ENCODE assay signal across 15 cellular contexts in the genomic region with DNA sequence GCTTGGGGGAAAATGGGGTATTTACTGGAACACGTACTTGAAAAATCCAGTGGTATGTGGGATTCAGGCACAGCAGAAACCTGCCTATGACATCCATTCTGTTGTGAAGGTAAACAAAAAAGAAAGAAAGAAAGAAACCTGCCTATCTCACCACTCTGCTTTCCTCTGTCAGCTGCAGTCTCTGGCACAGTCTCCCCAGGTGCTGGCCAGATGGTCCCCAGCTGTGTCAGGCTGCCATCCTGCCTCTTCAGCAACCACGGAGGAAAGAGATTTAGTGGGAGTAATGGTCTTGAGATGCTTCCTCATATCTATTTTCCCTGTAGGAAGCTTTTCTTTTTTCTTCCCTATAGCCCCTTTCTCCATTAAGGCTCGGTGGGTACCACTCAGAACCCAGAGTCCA. TPM values are rescaled to one million over a fixed set of nuclear protein-coding genes. Genes with fewer than 3 reads are reported as not detected.
DNase-seq lines count a peak whose midpoint lies in the region; ATAC-seq lines count a peak whose summit lies in the region.
"Had no signal": no experiment of that assay in that cellular context is flagged by ENCODE, and none has a peak within 500 bp of the region (broad histone marks: within the 10 kb centered on the region; RNA-seq: fewer than 3 reads in every experiment).

No MANE protein-coding gene starts in this region.

- H3K9me3 Mint-ChIP-seq in activated naive CD4-positive, alpha-beta T cell treated with anti-CD3 and anti-CD28 coated beads, Interleukin-2, amount 50 U/mL, for 72 hours: peaks cover 0 to 6% of the 10 kb centered on the region in 2 donors
- H3K9me3 Mint-ChIP-seq: dendritic cell treated with granulocyte-macrophage colony-stimulating factor and Interleukin-4, amounts not matched to agents 40 ng/mL and 50 ng/mL, for 4 days had no signal

- no peak for ATAC-seq in activated naive CD4-positive, alpha-beta T cell treated with anti-CD3 and anti-CD28 coated beads, Interleukin-2, amount 50 U/mL, for 72 hours
- ATAC-seq in T-helper 17 cell (no peak), HG02610 (IDR thresholded peaks at IDR 0.05; ENCODE audit: unreplicated experiment) (no peak)
- ATAC-seq: body of pancreas, Panc1, WTC11 had no signal

- H3K36me3 Mint-ChIP-seq in activated naive CD4-positive, alpha-beta T cell treated with anti-CD3 and anti-CD28 coated beads, Interleukin-2, amount 50 U/mL, for 72 hours: peaks cover 6 to 17% of the 10 kb centered on the region in 2 donors
- no peaks in the 10 kb centered on the region for H3K36me3 Mint-ChIP-seq in T-helper 17 cell (ENCODE audit: low read depth)
- H3K36me3 Mint-ChIP-seq: WTC11 had no signal

- no peak overlapping the region for H3K4me3 Mint-ChIP-seq in T-helper 17 cell
- H3K4me3 Mint-ChIP-seq: dendritic cell treated with granulocyte-macrophage colony-stimulating factor and Interleukin-4, amounts not matched to agents 40 ng/mL and 50 ng/mL, for 4 days had no signal

- no peak for DNase-seq in activated naive CD4-positive, alpha-beta T cell treated with anti-CD3 and anti-CD28 coated beads, Interleukin-2, amount 50 U/mL, for 72 hours (ENCODE audit: low spot score in 2 of 2)
- DNase-seq in activated naive CD4-positive, alpha-beta T cell treated with anti-CD3 and anti-CD28 coated beads, Interleukin-2, amount 50 U/mL, for 16 hours: no peak
- DNase-seq in NCI-H1092 (lab: John Stamatoyannopoulos, UW) (peak; percentile 34), T-helper 17 cell (no peak), retina (peak; percentile 31), HUDEP-2 (lab: John Stamatoyannopoulos, UW; ENCODE audit: unreplicated experiment in 76 of 76) (no peak), AML-193 (lab: John Stamatoyannopoulos, UW) (no peak)
- DNase-seq: BE2C, sigmoid colon, thyroid gland had no signal

- no peaks in the 10 kb centered on the region for H3K9me3 ChIP-seq in T-helper 17 cell (ENCODE audit: control insufficient read depth, low read length, poor library complexity, severe bottlenecking)
- H3K9me3 ChIP-seq: BE2C, body of pancreas, sigmoid colon, thyroid gland had no signal

- no peaks in the 10 kb centered on the region for H3K27me3 Mint-ChIP-seq in T-helper 17 cell

- peaks cover 21% of the 10 kb centered on the region for H3K4me1 Mint-ChIP-seq in T-helper 17 cell

- peak overlapping the region; percentile 87 to 95 for H3K27ac Mint-ChIP-seq in activated naive CD4-positive, alpha-beta T cell treated with anti-CD3 and anti-CD28 coated beads, Interleukin-2, amount 50 U/mL, for 72 hours
- peak overlapping the region; percentile 90 for H3K27ac Mint-ChIP-seq in T-helper 17 cell
- H3K27ac Mint-ChIP-seq: WTC11 had no signal

RNA-seq across cellular contexts. Expression of gene PXYLP1, which starts 2.5 kb away (rescaled TPM):
- 10 to 100 TPM in 1 of 2 donors, 1 to 10 TPM in 1; 9.7 to 17.5 TPM for total RNA-seq in activated naive CD4-positive, alpha-beta T cell treated with anti-CD3 and anti-CD28 coated beads, Interleukin-2, amount 50 U/mL, for 72 hours
- 1 to 10 TPM; 6.1 to 9.0 TPM for total RNA-seq in T-helper 17 cell

Comparison
In these comparisons a context has a peak if more than half of its experiments do, and no peak if none do; other contexts are left out.
1. DNase-seq: peak in NCI-H1092 (single experiment) and retina (single experiment); none in activated naive CD4-positive, alpha-beta T cell treated with anti-CD3 and anti-CD28 coated beads, Interleukin-2, amount 50 U/mL, for 72 hours (0 of 2), activated naive CD4-positive, alpha-beta T cell treated with anti-CD3 and anti-CD28 coated beads, Interleukin-2, amount 50 U/mL, for 16 hours (single experiment), T-helper 17 cell (0 of 3), HUDEP-2 (0 of 76) and AML-193 (0 of 2).